In the genomic region with DNA sequence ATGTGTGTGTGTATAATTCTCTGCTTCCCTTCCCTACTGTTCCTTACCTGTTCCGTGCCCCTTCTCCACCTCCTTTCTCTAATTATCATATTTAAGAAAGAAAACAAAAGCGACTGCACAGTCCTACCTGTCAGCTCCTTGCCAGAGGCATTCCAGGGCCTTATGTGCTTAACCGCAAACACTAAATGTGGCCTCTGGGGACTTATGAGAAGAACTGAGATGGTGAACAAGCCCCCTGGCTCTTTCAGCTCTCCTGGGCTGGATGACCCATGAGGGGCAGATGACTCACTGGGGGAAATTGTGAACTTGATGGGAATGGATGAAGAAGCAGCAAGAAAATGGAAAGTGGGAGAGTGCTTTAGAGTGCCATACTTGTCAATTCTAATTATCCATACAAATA, we compare ENCODE assay signal across 25 cellular contexts.
"Had no signal": no experiment of that assay in that cellular context is flagged by ENCODE, and none has a peak within 500 bp of the region (broad histone marks: within the 10 kb centered on the region; RNA-seq: fewer than 3 reads in every experiment).

No MANE protein-coding gene starts in this region.

- FAIRE-seq: bronchial epithelial cell, kidney, TTC549 had no signal

- H3K4me3 ChIP-seq: adrenal gland, ascending aorta, coronary artery, gastroesophageal sphincter, heart right ventricle, left lung, ovary, prostate gland, right atrium auricular region, spleen, upper lobe of left lung had no signal

- H3K27ac ChIP-seq: adrenal gland, ascending aorta, coronary artery, gastroesophageal sphincter, heart right ventricle, left lung, neutrophil, ovary, prostate gland, right atrium auricular region, spleen, upper lobe of left lung had no signal

- H3K9me3 ChIP-seq: adrenal gland, ascending aorta, gastroesophageal sphincter, heart right ventricle, left lung, neutrophil, ovary, prostate gland, right atrium auricular region, spleen, upper lobe of left lung had no signal

- DNase-seq: activated CD4-positive, alpha-beta T cell treated with anti-CD3 and anti-CD28 coated beads for 1 hour; activated CD4-positive, alpha-beta T cell treated with anti-CD3 and anti-CD28 coated beads, Interleukin-2, amount 50 U/mL, for 1 hour; activated CD8-positive, alpha-beta memory T cell treated with anti-CD3 and anti-CD28 coated beads for 24 hours; activated CD8-positive, alpha-beta memory T cell treated with anti-CD3 and anti-CD28 coated beads, Interleukin-2, amount 50 U/mL, for 4 hours; activated naive CD4-positive, alpha-beta T cell; activated T-cell treated with anti-CD3 and anti-CD28 coated beads, Interleukin-2, amount 50 U/mL, for 24 hours; adrenal gland; heart right ventricle; kidney; left lung; naive thymus-derived CD8-positive, alpha-beta T cell; ovary; spleen; stimulated activated CD4-positive, alpha-beta T cell treated with anti-CD3 and anti-CD28 coated beads, Interleukin-4, amount 100 ng/mL, for 1 hour; stimulated activated naive CD8-positive, alpha-beta T cell treated with anti-CD3 and anti-CD28 coated beads, Interleukin-15, Interleukin-2, amounts not matched to agents 100 U/mL and 50 U/mL, for 24 hours; T-cell; upper lobe of left lung had no signal

- H3K4me1 ChIP-seq: adrenal gland, ascending aorta, gastroesophageal sphincter, heart right ventricle, left lung, prostate gland, right atrium auricular region, spleen, upper lobe of left lung had no signal

- H3K27me3 ChIP-seq: adrenal gland, ascending aorta, gastroesophageal sphincter, heart right ventricle, left lung, neutrophil, ovary, right atrium auricular region, spleen, upper lobe of left lung had no signal

- H3K36me3 ChIP-seq: adrenal gland, ascending aorta, gastroesophageal sphincter, left lung, neutrophil, ovary, prostate gland, spleen, upper lobe of left lung had no signal
